In genomic region chr7:77415822-77416620, GRCh38 we compare ENCODE assay signal across 1 cellular context.
TF ChIP-seq lines count a peak whose summit lies in the region.

A gene with protein sequence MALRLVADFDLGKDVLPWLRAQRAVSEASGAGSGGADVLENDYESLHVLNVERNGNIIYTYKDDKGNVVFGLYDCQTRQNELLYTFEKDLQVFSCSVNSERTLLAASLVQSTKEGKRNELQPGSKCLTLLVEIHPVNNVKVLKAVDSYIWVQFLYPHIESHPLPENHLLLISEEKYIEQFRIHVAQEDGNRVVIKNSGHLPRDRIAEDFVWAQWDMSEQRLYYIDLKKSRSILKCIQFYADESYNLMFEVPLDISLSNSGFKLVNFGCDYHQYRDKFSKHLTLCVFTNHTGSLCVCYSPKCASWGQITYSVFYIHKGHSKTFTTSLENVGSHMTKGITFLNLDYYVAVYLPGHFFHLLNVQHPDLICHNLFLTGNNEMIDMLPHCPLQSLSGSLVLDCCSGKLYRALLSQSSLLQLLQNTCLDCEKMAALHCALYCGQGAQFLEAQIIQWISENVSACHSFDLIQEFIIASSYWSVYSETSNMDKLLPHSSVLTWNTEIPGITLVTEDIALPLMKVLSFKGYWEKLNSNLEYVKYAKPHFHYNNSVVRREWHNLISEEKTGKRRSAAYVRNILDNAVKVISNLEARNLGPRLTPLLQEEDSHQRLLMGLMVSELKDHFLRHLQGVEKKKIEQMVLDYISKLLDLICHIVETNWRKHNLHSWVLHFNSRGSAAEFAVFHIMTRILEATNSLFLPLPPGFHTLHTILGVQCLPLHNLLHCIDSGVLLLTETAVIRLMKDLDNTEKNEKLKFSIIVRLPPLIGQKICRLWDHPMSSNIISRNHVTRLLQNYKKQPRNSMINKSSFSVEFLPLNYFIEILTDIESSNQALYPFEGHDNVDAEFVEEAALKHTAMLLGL (minus strand): TSS chr7:77416349. CDS start chr7:77416321, 28 bp downstream.

TF ChIP-seq in GM23338, 12 proteins besides CTCF, POLR2A, EP300 and RAD21 (continued from another document):
- TF ChIP-seq REST (IDR thresholded peaks at IDR 0.05; ENCODE audit: unreplicated experiment) (no peak), STAT1 (IDR thresholded peaks at IDR 0.05; ENCODE audit: unreplicated experiment) (no peak)
